In the genomic region with DNA sequence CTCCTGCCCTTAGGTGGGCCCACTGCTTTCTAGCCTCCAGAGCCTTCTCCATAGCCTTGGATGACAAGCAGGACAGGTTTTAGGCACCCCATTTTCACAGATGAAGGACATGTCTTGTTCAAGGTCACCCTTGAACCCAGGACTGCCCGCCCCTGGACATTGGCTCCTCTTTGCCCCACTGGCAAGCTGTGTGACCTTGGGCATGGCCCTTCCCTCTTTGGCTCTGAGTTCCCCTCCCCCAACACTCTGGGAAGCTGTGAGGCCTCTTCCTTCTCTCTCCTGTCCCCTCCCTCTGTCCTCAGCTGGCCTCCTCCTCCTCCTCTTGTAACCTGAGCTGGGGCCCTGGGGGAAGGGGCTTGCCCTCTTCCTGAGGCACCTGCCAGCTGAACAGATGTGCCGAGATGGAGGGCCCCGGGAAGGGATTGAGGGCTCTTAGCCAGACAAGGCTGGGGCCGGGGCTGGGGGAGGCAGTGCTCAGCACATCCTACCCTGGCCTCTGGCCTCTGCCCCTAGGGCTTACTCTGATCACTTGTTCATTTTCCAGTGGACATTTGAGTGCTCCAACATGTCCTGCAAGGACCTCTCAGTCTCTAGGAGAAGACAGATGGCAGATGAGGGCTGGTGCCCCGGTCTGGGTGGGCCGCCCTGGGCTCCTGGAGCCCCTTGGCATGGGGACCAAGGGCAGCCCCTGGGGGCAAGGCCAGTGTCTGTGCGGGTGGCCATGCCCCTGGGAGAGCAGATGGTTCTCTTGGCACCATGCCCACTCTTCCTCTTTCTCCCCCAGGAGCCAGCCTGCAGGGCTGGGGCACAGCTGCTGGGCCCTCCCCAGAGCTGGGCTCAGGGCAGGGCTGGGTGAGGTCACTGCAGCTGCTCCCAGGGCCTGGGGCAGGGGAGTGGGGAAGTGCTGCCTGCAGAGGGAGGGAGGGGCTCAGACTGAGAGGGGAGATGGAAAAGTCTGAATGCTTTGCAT, we compare ENCODE assay signal across 8 cellular contexts. TPM values are rescaled to one million over a fixed set of nuclear protein-coding genes. Genes with fewer than 3 reads are reported as not detected.
A peak's percentile ranks its signal among the peaks of the same experiment; 100 is the strongest.
DNase-seq lines count a peak whose midpoint lies in the region; ATAC-seq lines count a peak whose summit lies in the region.

No MANE protein-coding gene starts in this region.

- H3K27ac ChIP-seq in HUES6 (ENCODE audit: low read depth, low read length): no peak overlapping the region

- H3K4me1 ChIP-seq in HUES6 (ENCODE audit: control insufficient read depth, insufficient read depth, low read length): peaks cover 43% of the 10 kb centered on the region

- DNase-seq in NCI-H526 (lab: John Stamatoyannopoulos, UW): peak; percentile 91 to 95
- DNase-seq in Right ventricle myocardium superior: peak; percentile 69
- DNase-seq in retina: peak; percentile 81
- no peak for DNase-seq in LoVo (ENCODE audit: low spot score)
- no peak for DNase-seq in DMS114 treated with DMSO at 0.1 percent for 48 hours (lab: John Stamatoyannopoulos, UW; ENCODE audit: unreplicated experiment)

- no peaks in the 10 kb centered on the region for H3K36me3 ChIP-seq in HUES6 (ENCODE audit: control insufficient read depth, insufficient read depth, low read length)

- H3K9ac ChIP-seq in HUES6 (ENCODE audit: low read length): no peak overlapping the region

- H3K9me3 ChIP-seq in HUES6 (ENCODE audit: control insufficient read depth, insufficient read depth, low read depth, low read length): no peaks in the 10 kb centered on the region

- intact Hi-C loops in Right ventricle myocardium superior (cut with DNase I): no loop called here

- peak overlapping the region; percentile 41 for H3K4me3 ChIP-seq in HUES6 (ENCODE audit: low read depth, low read length)

- ATAC-seq in Right ventricle myocardium superior (ENCODE audit: poor library complexity): peak; percentile 68
- no peak for ATAC-seq in HG02885 (IDR thresholded peaks at IDR 0.05; ENCODE audit: poor library complexity, unreplicated experiment)
- no peak for ATAC-seq in GM19351 (IDR thresholded peaks at IDR 0.05; ENCODE audit: unreplicated experiment)

- H3K27me3 ChIP-seq in HUES6 (ENCODE audit: control insufficient read depth, insufficient read depth, low read length): peaks cover 64% of the 10 kb centered on the region

RNA-seq across cellular contexts. Expression of gene FOXO6, which starts 10.7 kb away (rescaled TPM):
- total RNA-seq in Right ventricle myocardium superior: 3.6 TPM

Comparison
In these comparisons a context has a peak if more than half of its experiments do, and no peak if none do; other contexts are left out.
1. DNase-seq: peak in NCI-H526 (2 of 2), Right ventricle myocardium superior (single experiment) and retina (single experiment); none in LoVo (single experiment) and DMS114 treated with DMSO at 0.1 percent for 48 hours (single experiment).